21 cellular contexts compared by ENCODE assay signal in the genomic region with DNA sequence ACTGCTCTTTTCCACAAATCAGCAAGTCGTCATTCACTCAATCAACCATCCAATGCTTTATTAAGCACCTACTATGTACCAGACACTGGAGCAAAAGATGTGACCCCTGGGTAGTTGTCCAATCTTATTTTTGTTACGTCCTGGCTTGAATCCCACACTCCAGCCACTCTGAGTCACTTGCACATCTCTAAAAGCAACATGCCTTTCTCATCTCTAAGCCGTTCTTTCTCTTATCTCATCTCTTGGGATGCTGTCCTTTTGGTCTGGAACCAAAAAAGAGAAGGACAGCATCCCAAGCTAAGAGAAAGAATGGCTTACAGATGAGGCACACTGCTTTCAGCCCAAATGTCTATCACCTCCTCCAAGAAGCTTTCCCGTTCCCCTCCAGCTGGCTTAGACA. TPM values are rescaled to one million over a fixed set of nuclear protein-coding genes. Genes with fewer than 3 reads are reported as not detected.
DNase-seq lines count a peak whose midpoint lies in the region; ATAC-seq and TF ChIP-seq lines count a peak whose summit lies in the region.
"Had no signal": no experiment of that assay in that cellular context is flagged by ENCODE, and none has a peak within 500 bp of the region (broad histone marks: within the 10 kb centered on the region; RNA-seq: fewer than 3 reads in every experiment).

No MANE protein-coding gene starts in this region.

- peaks cover 62% of the 10 kb centered on the region for H3K4me1 ChIP-seq in left ventricle myocardium inferior
- H3K4me1 ChIP-seq: Caco-2, uterus had no signal

- TF ChIP-seq CTCF in astrocyte of the spinal cord (IDR thresholded peaks at IDR 0.05; ENCODE audit: low read depth, low read length) (no peak), left ventricle myocardium inferior (IDR thresholded peaks at IDR 0.05; ENCODE audit: borderline replicate concordance) (no peak)

- CTCF ChIA-PET in activated CD4-positive, alpha-beta T cell treated with anti-CD3 and anti-CD28 coated beads for 36 hours (lab: Charles Lee): interaction anchor here (0.6 kb wide), 1 partner anchor 1710 kb away, joined by 3 read pairs; no protein-coding TSS in a partner anchor

- H3K9me3 Mint-ChIP-seq in activated CD4-positive, alpha-beta T cell treated with anti-CD3 and anti-CD28 coated beads for 36 hours (ENCODE audit: low read depth): no peaks in the 10 kb centered on the region
- H3K9me3 Mint-ChIP-seq: activated naive CD4-positive, alpha-beta T cell treated with anti-CD3 and anti-CD28 coated beads for 36 hours had no signal

- H3K36me3 ChIP-seq in KOPT-K1 (ENCODE audit: insufficient read depth, low read length) (no peaks in the 10 kb centered on the region), left ventricle myocardium inferior (peaks cover 4% of the 10 kb centered on the region)
- H3K36me3 ChIP-seq: esophagus muscularis mucosa, uterus had no signal

- H3K36me3 Mint-ChIP-seq in activated CD4-positive, alpha-beta T cell treated with anti-CD3 and anti-CD28 coated beads for 36 hours (ENCODE audit: low read depth): no peaks in the 10 kb centered on the region

- peaks cover 1% of the 10 kb centered on the region for H3K27me3 Mint-ChIP-seq in activated CD4-positive, alpha-beta T cell treated with anti-CD3 and anti-CD28 coated beads for 36 hours

- H3K27ac ChIP-seq in KOPT-K1 (ENCODE audit: low read depth, low read length, poor library complexity, severe bottlenecking) (peak overlapping the region; percentile 72), left ventricle myocardium inferior (replicated peaks) (peak overlapping the region; percentile 53)
- H3K27ac ChIP-seq: esophagus muscularis mucosa, hepatocyte had no signal

- peaks cover 17% of the 10 kb centered on the region for H3K4me1 Mint-ChIP-seq in activated CD4-positive, alpha-beta T cell treated with anti-CD3 and anti-CD28 coated beads for 36 hours

- ATAC-seq in HG03520 (IDR thresholded peaks at IDR 0.05; ENCODE audit: unreplicated experiment): no peak
- no peak for ATAC-seq in activated CD4-positive, alpha-beta T cell treated with anti-CD3 and anti-CD28 coated beads for 36 hours
- ATAC-seq in HG02798 (IDR thresholded peaks at IDR 0.05; ENCODE audit: poor library complexity, unreplicated experiment): no peak
- ATAC-seq: K562 had no signal

- POLR2A ChIA-PET in activated CD4-positive, alpha-beta T cell treated with anti-CD3 and anti-CD28 coated beads for 36 hours (lab: Charles Lee): no interaction called here

- no peak overlapping the region for H3K4me3 ChIP-seq in astrocyte of the spinal cord (ENCODE audit: low read depth, low read length)
- no peak overlapping the region for H3K4me3 ChIP-seq in left ventricle myocardium inferior
- H3K4me3 ChIP-seq: dorsolateral prefrontal cortex, esophagus muscularis mucosa, hepatocyte, K562, uterus had no signal

- H3K9me3 ChIP-seq in KOPT-K1 (ENCODE audit: insufficient read depth, low read length, poor library complexity, severe bottlenecking) (peaks cover 20% of the 10 kb centered on the region), left ventricle myocardium inferior (replicated peaks) (peaks cover 10% of the 10 kb centered on the region)
- H3K9me3 ChIP-seq: Caco-2, esophagus muscularis mucosa, uterus had no signal

- no peak overlapping the region for H3K4me3 Mint-ChIP-seq in activated CD4-positive, alpha-beta T cell treated with anti-CD3 and anti-CD28 coated beads for 36 hours
- H3K4me3 Mint-ChIP-seq: activated naive CD4-positive, alpha-beta T cell treated with anti-CD3 and anti-CD28 coated beads for 36 hours; brain had no signal

- in situ Hi-C loops in astrocyte of the spinal cord (cut with HindIII; ENCODE audit: low sequenced_read_pairs): no loop called here

- intact Hi-C loops in left ventricle myocardium inferior (cut with micrococcal nuclease): no loop called here
- intact Hi-C loops in activated CD4-positive, alpha-beta T cell treated with anti-CD3 and anti-CD28 coated beads for 36 hours (cut with DNase I, micrococcal nuclease): no loop called here

- no peaks in the 10 kb centered on the region for H3K27me3 ChIP-seq in left ventricle myocardium inferior (ENCODE audit: low read depth)
- H3K27me3 ChIP-seq: esophagus muscularis mucosa, hepatocyte, uterus had no signal

- H3K27ac Mint-ChIP-seq in activated CD4-positive, alpha-beta T cell treated with anti-CD3 and anti-CD28 coated beads for 36 hours: no peak overlapping the region
- H3K27ac Mint-ChIP-seq: activated naive CD4-positive, alpha-beta T cell treated with anti-CD3 and anti-CD28 coated beads for 36 hours; brain had no signal

- DNase-seq in AG08395 (ENCODE audit: low spot score) (peak; percentile 30), astrocyte of the spinal cord (ENCODE audit: low read depth, low spot score) (peak; percentile 44), left ventricle myocardium inferior (no peak), occipital lobe (lab: John Stamatoyannopoulos, UW) (no peak)
- DNase-seq in activated CD4-positive, alpha-beta T cell treated with anti-CD3 and anti-CD28 coated beads for 36 hours: no peak
- DNase-seq: activated CD4-positive, alpha-beta T cell treated with anti-CD3 and anti-CD28 coated beads, Interleukin-2, amount 50 U/mL, for 4 hours; activated naive CD4-positive, alpha-beta T cell treated with anti-CD3 and anti-CD28 coated beads for 36 hours; activated T-cell treated with anti-CD3 and anti-CD28 coated beads for 4 hours; Caco-2; dorsolateral prefrontal cortex; NCI-H2171; NCI-H774; stimulated activated CD4-positive, alpha-beta T cell treated with anti-CD3 and anti-CD28 coated beads, Interleukin-4, amount 100 ng/mL, for 1 hour; uterus had no signal

RNA-seq across cellular contexts. Expression of a gene that starts 58.8 kb away (rescaled TPM):
- total RNA-seq in left ventricle myocardium inferior (10.4 TPM), occipital lobe (97.9 TPM)
- under 1 TPM; 0.05 to 0.28 TPM for total RNA-seq in activated CD4-positive, alpha-beta T cell treated with anti-CD3 and anti-CD28 coated beads for 36 hours

Comparison
In these comparisons a context has a peak if more than half of its experiments do, and no peak if none do; other contexts are left out.
1. DNase-seq: peak in AG08395 (single experiment) and astrocyte of the spinal cord (single experiment); none in left ventricle myocardium inferior (single experiment), occipital lobe (single experiment) and activated CD4-positive, alpha-beta T cell treated with anti-CD3 and anti-CD28 coated beads for 36 hours (single experiment).